In the genomic region with DNA sequence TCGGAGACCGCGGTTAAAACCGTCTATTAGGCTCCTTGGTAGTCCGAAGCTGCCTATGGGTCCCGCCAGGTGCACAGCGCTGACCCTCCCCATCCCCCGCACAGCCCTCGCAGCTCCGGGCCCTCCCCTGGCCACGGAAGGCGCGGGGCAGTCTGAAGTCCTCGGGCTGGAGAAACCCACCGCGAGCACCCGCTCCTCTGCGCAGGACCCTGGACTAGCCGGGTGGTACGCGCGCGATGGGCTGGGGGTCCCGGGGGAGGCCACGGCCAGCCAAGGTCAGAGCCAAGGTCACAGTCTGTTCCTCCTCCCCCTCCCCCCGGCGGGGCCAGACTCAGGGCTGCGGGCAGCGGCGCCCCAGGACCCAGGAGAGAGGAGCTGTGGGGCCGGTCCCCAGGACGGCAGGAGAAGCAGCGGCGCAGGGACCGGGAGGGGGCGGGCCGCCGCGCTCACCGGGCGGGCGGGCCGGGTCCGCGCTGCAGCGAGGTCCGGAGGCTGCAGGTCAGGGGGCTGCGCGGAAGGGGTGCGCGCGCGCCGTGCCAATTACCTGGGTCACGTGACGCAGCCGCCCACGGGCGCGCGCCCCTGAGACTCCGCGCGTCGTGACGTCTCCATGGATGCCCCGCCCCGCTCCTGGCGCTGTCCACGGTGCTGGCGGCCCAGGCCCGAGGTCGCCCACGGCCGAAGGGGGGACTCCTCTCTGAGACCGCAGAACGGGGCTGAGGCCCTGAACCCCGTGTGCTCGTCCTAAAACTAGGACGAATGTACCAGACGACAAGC, we compare ENCODE assay signal across 1 cellular context.
TF ChIP-seq lines count a peak whose summit lies in the region.

OGDHL (minus strand) TSS at position 535 of the 777 bp plus-strand sequence. CDS start 3,731 bp downstream, outside the sequence.

TF ChIP-seq in K562, 482 proteins besides CTCF, POLR2A, EP300 and RAD21 (continued from another document and continues in another):
- TF ChIP-seq, protein P1, sequence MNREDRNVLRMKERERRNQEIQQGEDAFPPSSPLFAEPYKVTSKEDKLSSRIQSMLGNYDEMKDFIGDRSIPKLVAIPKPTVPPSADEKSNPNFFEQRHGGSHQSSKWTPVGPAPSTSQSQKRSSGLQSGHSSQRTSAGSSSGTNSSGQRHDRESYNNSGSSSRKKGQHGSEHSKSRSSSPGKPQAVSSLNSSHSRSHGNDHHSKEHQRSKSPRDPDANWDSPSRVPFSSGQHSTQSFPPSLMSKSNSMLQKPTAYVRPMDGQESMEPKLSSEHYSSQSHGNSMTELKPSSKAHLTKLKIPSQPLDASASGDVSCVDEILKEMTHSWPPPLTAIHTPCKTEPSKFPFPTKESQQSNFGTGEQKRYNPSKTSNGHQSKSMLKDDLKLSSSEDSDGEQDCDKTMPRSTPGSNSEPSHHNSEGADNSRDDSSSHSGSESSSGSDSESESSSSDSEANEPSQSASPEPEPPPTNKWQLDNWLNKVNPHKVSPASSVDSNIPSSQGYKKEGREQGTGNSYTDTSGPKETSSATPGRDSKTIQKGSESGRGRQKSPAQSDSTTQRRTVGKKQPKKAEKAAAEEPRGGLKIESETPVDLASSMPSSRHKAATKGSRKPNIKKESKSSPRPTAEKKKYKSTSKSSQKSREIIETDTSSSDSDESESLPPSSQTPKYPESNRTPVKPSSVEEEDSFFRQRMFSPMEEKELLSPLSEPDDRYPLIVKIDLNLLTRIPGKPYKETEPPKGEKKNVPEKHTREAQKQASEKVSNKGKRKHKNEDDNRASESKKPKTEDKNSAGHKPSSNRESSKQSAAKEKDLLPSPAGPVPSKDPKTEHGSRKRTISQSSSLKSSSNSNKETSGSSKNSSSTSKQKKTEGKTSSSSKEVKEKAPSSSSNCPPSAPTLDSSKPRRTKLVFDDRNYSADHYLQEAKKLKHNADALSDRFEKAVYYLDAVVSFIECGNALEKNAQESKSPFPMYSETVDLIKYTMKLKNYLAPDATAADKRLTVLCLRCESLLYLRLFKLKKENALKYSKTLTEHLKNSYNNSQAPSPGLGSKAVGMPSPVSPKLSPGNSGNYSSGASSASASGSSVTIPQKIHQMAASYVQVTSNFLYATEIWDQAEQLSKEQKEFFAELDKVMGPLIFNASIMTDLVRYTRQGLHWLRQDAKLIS (CRISPR knock-in tag; IDR thresholded peaks at IDR 0.05): peak; percentile 95
- TF ChIP-seq, protein P2, sequence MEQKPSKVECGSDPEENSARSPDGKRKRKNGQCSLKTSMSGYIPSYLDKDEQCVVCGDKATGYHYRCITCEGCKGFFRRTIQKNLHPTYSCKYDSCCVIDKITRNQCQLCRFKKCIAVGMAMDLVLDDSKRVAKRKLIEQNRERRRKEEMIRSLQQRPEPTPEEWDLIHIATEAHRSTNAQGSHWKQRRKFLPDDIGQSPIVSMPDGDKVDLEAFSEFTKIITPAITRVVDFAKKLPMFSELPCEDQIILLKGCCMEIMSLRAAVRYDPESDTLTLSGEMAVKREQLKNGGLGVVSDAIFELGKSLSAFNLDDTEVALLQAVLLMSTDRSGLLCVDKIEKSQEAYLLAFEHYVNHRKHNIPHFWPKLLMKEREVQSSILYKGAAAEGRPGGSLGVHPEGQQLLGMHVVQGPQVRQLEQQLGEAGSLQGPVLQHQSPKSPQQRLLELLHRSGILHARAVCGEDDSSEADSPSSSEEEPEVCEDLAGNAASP (IDR thresholded peaks at IDR 0.05): no peak
- TF ChIP-seq, protein P3, sequence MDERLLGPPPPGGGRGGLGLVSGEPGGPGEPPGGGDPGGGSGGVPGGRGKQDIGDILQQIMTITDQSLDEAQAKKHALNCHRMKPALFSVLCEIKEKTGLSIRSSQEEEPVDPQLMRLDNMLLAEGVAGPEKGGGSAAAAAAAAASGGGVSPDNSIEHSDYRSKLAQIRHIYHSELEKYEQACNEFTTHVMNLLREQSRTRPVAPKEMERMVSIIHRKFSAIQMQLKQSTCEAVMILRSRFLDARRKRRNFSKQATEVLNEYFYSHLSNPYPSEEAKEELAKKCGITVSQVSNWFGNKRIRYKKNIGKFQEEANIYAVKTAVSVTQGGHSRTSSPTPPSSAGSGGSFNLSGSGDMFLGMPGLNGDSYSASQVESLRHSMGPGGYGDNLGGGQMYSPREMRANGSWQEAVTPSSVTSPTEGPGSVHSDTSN (CRISPR knock-in tag; IDR thresholded peaks at IDR 0.05; ENCODE audit: low read depth): peak; percentile 31; the same call in 1 of the 2 replicates
- TF ChIP-seq, protein P3 (tag; conservative IDR thresholded peaks at IDR 0.05; ENCODE audit: low read depth): no peak
- no peak for TF ChIP-seq FOSL1 (tag; conservative IDR thresholded peaks at IDR 0.05)
- peak; percentile 95 for TF ChIP-seq CXXC5 (CRISPR knock-in tag; IDR thresholded peaks at IDR 0.05)
- no peak for TF ChIP-seq ZNF24 (IDR thresholded peaks at IDR 0.05)
- peak; percentile 95 for TF ChIP-seq FOXP1 (CRISPR knock-in tag; IDR thresholded peaks at IDR 0.05)
- peak; percentile 60; the same call in 1 of the 2 replicates for TF ChIP-seq ZNF584 (CRISPR knock-in tag; IDR thresholded peaks at IDR 0.05; ENCODE audit: low read depth)
- no peak for TF ChIP-seq GTF2A2 (tag; IDR thresholded peaks at IDR 0.05)
- TF ChIP-seq, protein P4, sequence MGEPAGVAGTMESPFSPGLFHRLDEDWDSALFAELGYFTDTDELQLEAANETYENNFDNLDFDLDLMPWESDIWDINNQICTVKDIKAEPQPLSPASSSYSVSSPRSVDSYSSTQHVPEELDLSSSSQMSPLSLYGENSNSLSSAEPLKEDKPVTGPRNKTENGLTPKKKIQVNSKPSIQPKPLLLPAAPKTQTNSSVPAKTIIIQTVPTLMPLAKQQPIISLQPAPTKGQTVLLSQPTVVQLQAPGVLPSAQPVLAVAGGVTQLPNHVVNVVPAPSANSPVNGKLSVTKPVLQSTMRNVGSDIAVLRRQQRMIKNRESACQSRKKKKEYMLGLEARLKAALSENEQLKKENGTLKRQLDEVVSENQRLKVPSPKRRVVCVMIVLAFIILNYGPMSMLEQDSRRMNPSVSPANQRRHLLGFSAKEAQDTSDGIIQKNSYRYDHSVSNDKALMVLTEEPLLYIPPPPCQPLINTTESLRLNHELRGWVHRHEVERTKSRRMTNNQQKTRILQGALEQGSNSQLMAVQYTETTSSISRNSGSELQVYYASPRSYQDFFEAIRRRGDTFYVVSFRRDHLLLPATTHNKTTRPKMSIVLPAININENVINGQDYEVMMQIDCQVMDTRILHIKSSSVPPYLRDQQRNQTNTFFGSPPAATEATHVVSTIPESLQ (CRISPR knock-in tag; IDR thresholded peaks at IDR 0.05): peak; percentile 81; the same call in 1 of the 2 replicates
- TF ChIP-seq, protein P5, sequence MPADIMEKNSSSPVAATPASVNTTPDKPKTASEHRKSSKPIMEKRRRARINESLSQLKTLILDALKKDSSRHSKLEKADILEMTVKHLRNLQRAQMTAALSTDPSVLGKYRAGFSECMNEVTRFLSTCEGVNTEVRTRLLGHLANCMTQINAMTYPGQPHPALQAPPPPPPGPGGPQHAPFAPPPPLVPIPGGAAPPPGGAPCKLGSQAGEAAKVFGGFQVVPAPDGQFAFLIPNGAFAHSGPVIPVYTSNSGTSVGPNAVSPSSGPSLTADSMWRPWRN (IDR thresholded peaks at IDR 0.05; ENCODE audit: low read depth): no peak
- no peak for TF ChIP-seq PTBP1 (IDR thresholded peaks at IDR 0.05; ENCODE audit: low read depth, low read length)
- TF ChIP-seq ATF7 (IDR thresholded peaks at IDR 0.05): peak; percentile 67
- peak; percentile 86; the same call in 1 of the 2 replicates for TF ChIP-seq ZNF197 (CRISPR knock-in tag; IDR thresholded peaks at IDR 0.05; ENCODE audit: low read depth)
- no peak for TF ChIP-seq ZNF561 (CRISPR knock-in tag; conservative IDR thresholded peaks at IDR 0.05)
- TF ChIP-seq DDX20 (tag; IDR thresholded peaks at IDR 0.05; ENCODE audit: low read depth): no peak
- TF ChIP-seq MLX (CRISPR knock-in tag; conservative IDR thresholded peaks at IDR 0.05): peak in 1 of 2 experiments; percentile 95; a peak in 2 of 4 replicates
- TF ChIP-seq, protein P6, sequence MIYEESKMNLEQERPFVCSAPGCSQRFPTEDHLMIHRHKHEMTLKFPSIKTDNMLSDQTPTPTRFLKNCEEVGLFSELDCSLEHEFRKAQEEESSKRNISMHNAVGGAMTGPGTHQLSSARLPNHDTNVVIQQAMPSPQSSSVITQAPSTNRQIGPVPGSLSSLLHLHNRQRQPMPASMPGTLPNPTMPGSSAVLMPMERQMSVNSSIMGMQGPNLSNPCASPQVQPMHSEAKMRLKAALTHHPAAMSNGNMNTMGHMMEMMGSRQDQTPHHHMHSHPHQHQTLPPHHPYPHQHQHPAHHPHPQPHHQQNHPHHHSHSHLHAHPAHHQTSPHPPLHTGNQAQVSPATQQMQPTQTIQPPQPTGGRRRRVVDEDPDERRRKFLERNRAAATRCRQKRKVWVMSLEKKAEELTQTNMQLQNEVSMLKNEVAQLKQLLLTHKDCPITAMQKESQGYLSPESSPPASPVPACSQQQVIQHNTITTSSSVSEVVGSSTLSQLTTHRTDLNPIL (CRISPR knock-in tag; IDR thresholded peaks at IDR 0.05): no peak
- TF ChIP-seq ZNF644 (tag; IDR thresholded peaks at IDR 0.05; ENCODE audit: low read depth): 0 out of 2 replicates have a peak, but pooled peaks have one; percentile 63
- TF ChIP-seq FOXK1 (CRISPR knock-in tag; IDR thresholded peaks at IDR 0.05; ENCODE audit: borderline replicate concordance): no peak
- no peak for TF ChIP-seq ZKSCAN1 (IDR thresholded peaks at IDR 0.05; ENCODE audit: low read depth, low read length)
- TF ChIP-seq RHOXF2B (CRISPR knock-in tag; conservative IDR thresholded peaks at IDR 0.05): no peak
- TF ChIP-seq, protein P7, sequence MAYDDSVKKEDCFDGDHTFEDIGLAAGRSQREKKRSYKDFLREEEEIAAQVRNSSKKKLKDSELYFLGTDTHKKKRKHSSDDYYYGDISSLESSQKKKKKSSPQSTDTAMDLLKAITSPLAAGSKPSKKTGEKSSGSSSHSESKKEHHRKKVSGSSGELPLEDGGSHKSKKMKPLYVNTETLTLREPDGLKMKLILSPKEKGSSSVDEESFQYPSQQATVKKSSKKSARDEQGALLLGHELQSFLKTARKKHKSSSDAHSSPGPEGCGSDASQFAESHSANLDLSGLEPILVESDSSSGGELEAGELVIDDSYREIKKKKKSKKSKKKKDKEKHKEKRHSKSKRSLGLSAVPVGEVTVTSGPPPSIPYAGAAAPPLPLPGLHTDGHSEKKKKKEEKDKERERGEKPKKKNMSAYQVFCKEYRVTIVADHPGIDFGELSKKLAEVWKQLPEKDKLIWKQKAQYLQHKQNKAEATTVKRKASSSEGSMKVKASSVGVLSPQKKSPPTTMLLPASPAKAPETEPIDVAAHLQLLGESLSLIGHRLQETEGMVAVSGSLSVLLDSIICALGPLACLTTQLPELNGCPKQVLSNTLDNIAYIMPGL (CRISPR knock-in tag; IDR thresholded peaks at IDR 0.05): peak; percentile 97
- peak; percentile 86; the same call in 1 of the 2 replicates for TF ChIP-seq KAT7 (CRISPR knock-in tag; IDR thresholded peaks at IDR 0.05; ENCODE audit: borderline replicate concordance)
- TF ChIP-seq PML (IDR thresholded peaks at IDR 0.05; ENCODE audit: low read length): no peak
- TF ChIP-seq, protein P8, sequence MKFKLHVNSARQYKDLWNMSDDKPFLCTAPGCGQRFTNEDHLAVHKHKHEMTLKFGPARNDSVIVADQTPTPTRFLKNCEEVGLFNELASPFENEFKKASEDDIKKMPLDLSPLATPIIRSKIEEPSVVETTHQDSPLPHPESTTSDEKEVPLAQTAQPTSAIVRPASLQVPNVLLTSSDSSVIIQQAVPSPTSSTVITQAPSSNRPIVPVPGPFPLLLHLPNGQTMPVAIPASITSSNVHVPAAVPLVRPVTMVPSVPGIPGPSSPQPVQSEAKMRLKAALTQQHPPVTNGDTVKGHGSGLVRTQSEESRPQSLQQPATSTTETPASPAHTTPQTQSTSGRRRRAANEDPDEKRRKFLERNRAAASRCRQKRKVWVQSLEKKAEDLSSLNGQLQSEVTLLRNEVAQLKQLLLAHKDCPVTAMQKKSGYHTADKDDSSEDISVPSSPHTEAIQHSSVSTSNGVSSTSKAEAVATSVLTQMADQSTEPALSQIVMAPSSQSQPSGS (CRISPR knock-in tag; IDR thresholded peaks at IDR 0.05): peak; percentile 85
- TF ChIP-seq, protein P9, sequence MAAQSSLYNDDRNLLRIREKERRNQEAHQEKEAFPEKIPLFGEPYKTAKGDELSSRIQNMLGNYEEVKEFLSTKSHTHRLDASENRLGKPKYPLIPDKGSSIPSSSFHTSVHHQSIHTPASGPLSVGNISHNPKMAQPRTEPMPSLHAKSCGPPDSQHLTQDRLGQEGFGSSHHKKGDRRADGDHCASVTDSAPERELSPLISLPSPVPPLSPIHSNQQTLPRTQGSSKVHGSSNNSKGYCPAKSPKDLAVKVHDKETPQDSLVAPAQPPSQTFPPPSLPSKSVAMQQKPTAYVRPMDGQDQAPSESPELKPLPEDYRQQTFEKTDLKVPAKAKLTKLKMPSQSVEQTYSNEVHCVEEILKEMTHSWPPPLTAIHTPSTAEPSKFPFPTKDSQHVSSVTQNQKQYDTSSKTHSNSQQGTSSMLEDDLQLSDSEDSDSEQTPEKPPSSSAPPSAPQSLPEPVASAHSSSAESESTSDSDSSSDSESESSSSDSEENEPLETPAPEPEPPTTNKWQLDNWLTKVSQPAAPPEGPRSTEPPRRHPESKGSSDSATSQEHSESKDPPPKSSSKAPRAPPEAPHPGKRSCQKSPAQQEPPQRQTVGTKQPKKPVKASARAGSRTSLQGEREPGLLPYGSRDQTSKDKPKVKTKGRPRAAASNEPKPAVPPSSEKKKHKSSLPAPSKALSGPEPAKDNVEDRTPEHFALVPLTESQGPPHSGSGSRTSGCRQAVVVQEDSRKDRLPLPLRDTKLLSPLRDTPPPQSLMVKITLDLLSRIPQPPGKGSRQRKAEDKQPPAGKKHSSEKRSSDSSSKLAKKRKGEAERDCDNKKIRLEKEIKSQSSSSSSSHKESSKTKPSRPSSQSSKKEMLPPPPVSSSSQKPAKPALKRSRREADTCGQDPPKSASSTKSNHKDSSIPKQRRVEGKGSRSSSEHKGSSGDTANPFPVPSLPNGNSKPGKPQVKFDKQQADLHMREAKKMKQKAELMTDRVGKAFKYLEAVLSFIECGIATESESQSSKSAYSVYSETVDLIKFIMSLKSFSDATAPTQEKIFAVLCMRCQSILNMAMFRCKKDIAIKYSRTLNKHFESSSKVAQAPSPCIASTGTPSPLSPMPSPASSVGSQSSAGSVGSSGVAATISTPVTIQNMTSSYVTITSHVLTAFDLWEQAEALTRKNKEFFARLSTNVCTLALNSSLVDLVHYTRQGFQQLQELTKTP (IDR thresholded peaks at IDR 0.05; ENCODE audit: low read depth in 1 of 2, partially characterized antibody in 2 of 2): peak in 1 of 2 experiments; percentile 92
- TF ChIP-seq SIN3B (IDR thresholded peaks at IDR 0.05; ENCODE audit: low read depth): peak; percentile 49
